Comparison of ENCODE assay signal across 1 cellular context in the genomic region with DNA sequence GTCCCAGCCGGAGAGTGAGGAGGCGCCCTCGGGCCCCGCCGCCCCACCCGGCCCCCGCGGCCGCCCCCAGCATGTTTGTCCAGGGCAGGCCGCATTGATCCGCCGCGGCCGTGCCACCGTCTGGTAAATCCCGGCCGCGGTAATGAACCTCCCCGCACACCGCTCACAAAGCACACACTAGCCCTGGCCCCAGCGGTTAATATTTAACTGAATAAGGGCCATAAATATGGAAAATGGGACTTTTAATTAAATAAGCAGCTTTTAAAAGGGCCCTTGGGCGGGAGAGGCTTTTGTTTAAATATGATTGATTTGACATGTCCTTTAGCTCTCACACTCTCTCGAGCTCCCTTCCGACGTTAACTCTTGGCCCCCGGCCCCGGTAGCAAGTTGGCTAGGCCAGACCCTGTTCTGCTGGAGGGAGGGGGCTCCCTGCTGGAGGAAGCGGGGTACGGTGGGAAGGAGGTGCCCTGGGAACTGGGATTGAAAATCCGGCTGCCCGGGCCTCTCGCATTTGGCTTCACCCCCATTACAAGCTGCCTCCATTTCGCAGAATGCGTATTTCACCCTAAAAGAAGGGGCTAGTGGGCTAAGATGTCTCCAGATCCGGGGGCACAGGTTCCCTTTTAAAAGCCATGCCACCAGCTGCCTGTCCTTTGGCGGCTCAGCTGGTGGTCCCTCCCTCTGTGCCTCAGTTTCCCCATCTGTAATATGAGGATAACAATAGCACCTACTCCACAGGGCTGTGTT.
TF ChIP-seq lines count a peak whose summit lies in the region.

No MANE protein-coding gene starts in this region.

TF ChIP-seq in HepG2, 621 proteins besides CTCF, POLR2A, EP300 and RAD21 (continued from another document and continues in another):
- TF ChIP-seq ZNF879 (CRISPR knock-in tag; IDR thresholded peaks at IDR 0.05) (no peak), ZNF232 (CRISPR knock-in tag; IDR thresholded peaks at IDR 0.05; ENCODE audit: borderline replicate concordance) (no peak), ZNF317 (CRISPR knock-in tag; IDR thresholded peaks at IDR 0.05) (0 out of 2 replicates have a peak, but pooled peaks have one; percentile 11), SIN3B (IDR thresholded peaks at IDR 0.05; ENCODE audit: low read length) (no peak), ATF6 (CRISPR knock-in tag; conservative IDR thresholded peaks at IDR 0.05) (no peak), SALL1 (CRISPR knock-in tag; IDR thresholded peaks at IDR 0.05) (peak; percentile 89), CBX1 (IDR thresholded peaks at IDR 0.05; ENCODE audit: low read depth) (no peak), ARNT (IDR thresholded peaks at IDR 0.05) (no peak), MIER2 (CRISPR knock-in tag; IDR thresholded peaks at IDR 0.05) (no peak), RBM22 (optimal IDR thresholded peaks at IDR 0.05; ENCODE audit: low read length) (no peak), ELF4 (CRISPR knock-in tag; IDR thresholded peaks at IDR 0.05; ENCODE audit: borderline replicate concordance) (no peak), HCFC1 (IDR thresholded peaks at IDR 0.05; ENCODE audit: low read depth, low read length) (no peak), ZNF766 (CRISPR knock-in tag; IDR thresholded peaks at IDR 0.05; ENCODE audit: borderline replicate concordance) (no peak), ZBTB38 (CRISPR knock-in tag; IDR thresholded peaks at IDR 0.05) (peak; percentile 46; the same call in 1 of the 2 replicates), ZNF550 (CRISPR knock-in tag; IDR thresholded peaks at IDR 0.05; ENCODE audit: borderline replicate concordance) (no peak), TERF1 (CRISPR knock-in tag; IDR thresholded peaks at IDR 0.05) (0 out of 2 replicates have a peak, but pooled peaks have one; percentile 23), ARNT2 (CRISPR knock-in tag; IDR thresholded peaks at IDR 0.05; ENCODE audit: low read depth) (no peak), KDM5A (IDR thresholded peaks at IDR 0.05; ENCODE audit: borderline replicate concordance, low read length) (no peak), ZNF790 (CRISPR knock-in tag; IDR thresholded peaks at IDR 0.05; ENCODE audit: borderline replicate concordance) (peak; percentile 64; the same call in 1 of the 2 replicates), NFATC3 (CRISPR knock-in tag; IDR thresholded peaks at IDR 0.05) (no peak), TRIM24 (CRISPR knock-in tag; IDR thresholded peaks at IDR 0.05) (no peak), ZNF331 (CRISPR knock-in tag; IDR thresholded peaks at IDR 0.05) (peak; percentile 28; the same call in 1 of the 2 replicates), ZNF251 (CRISPR knock-in tag; IDR thresholded peaks at IDR 0.05) (no peak), ZMYM2 (CRISPR knock-in tag; IDR thresholded peaks at IDR 0.05) (no peak), POGZ (CRISPR knock-in tag; IDR thresholded peaks at IDR 0.05) (peak; percentile 43), SKIL (CRISPR knock-in tag; IDR thresholded peaks at IDR 0.05; ENCODE audit: borderline replicate concordance) (peak; percentile 78), FIP1L1 (IDR thresholded peaks at IDR 0.05; ENCODE audit: borderline replicate concordance, insufficient read depth, low read depth, low read length) (no peak), SP5 (CRISPR knock-in tag; IDR thresholded peaks at IDR 0.05; ENCODE audit: borderline replicate concordance, low read depth) (peak; percentile 64), JARID2 (CRISPR knock-in tag; IDR thresholded peaks at IDR 0.05; ENCODE audit: insufficient replicate concordance) (no peak), ZNF691 (CRISPR knock-in tag; IDR thresholded peaks at IDR 0.05; ENCODE audit: borderline replicate concordance, low read depth) (no peak), ZNF234 (CRISPR knock-in tag; conservative IDR thresholded peaks at IDR 0.05) (0 out of 2 replicates have a peak, but pooled peaks have one; percentile 26), HDAC1 (CRISPR knock-in tag; IDR thresholded peaks at IDR 0.05) (peak; percentile 76), MIER3 (CRISPR knock-in tag; IDR thresholded peaks at IDR 0.05; ENCODE audit: borderline replicate concordance) (peak; percentile 43; the same call in 1 of the 2 replicates), ZNF678 (CRISPR knock-in tag; IDR thresholded peaks at IDR 0.05) (no peak), NFIB (CRISPR knock-in tag; IDR thresholded peaks at IDR 0.05; ENCODE audit: borderline replicate concordance) (no peak), TOE1 (CRISPR knock-in tag; IDR thresholded peaks at IDR 0.05) (no peak), ZNF446 (CRISPR knock-in tag; IDR thresholded peaks at IDR 0.05) (no peak), ZNF788 (CRISPR knock-in tag; IDR thresholded peaks at IDR 0.05; ENCODE audit: borderline replicate concordance) (no peak), PRDM10 (CRISPR knock-in tag; IDR thresholded peaks at IDR 0.05; ENCODE audit: low read depth) (peak; percentile 50; the same call in 1 of the 2 replicates), ZUFSP (CRISPR knock-in tag; IDR thresholded peaks at IDR 0.05; ENCODE audit: borderline replicate concordance) (no peak), THYN1 (CRISPR knock-in tag; IDR thresholded peaks at IDR 0.05; ENCODE audit: borderline replicate concordance, low read depth) (no peak), ZBTB2 (CRISPR knock-in tag; IDR thresholded peaks at IDR 0.05; ENCODE audit: low read depth) (peak; percentile 68), AKAP8 (CRISPR knock-in tag; IDR thresholded peaks at IDR 0.05) (0 out of 2 replicates have a peak, but pooled peaks have one; percentile 9), NR2F6 (IDR thresholded peaks at IDR 0.05) (peak; percentile 41; the same call in 1 of the 2 replicates), NR2F6 (CRISPR knock-in tag; IDR thresholded peaks at IDR 0.05) (peak; percentile 68; the same call in 1 of the 2 replicates), NCOR1 (IDR thresholded peaks at IDR 0.05; ENCODE audit: borderline replicate concordance, low read length) (peak; percentile 87), ZGPAT (CRISPR knock-in tag; IDR thresholded peaks at IDR 0.05) (peak; percentile 84), FOXK1 (CRISPR knock-in tag; IDR thresholded peaks at IDR 0.05; ENCODE audit: borderline replicate concordance, low read depth) (peak; percentile 40; the same call in 1 of the 2 replicates), HES4 (CRISPR knock-in tag; IDR thresholded peaks at IDR 0.05; ENCODE audit: borderline replicate concordance) (0 out of 2 replicates have a peak, but pooled peaks have one; percentile 37)
- TF ChIP-seq, protein P1, sequence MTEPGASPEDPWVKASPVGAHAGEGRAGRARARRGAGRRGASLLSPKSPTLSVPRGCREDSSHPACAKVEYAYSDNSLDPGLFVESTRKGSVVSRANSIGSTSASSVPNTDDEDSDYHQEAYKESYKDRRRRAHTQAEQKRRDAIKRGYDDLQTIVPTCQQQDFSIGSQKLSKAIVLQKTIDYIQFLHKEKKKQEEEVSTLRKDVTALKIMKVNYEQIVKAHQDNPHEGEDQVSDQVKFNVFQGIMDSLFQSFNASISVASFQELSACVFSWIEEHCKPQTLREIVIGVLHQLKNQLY (CRISPR knock-in tag; IDR thresholded peaks at IDR 0.05), result 0 out of 2 replicates have a peak, but pooled peaks have one; percentile 22
